ENCODE assay signal across 26 cellular contexts in the genomic region with DNA sequence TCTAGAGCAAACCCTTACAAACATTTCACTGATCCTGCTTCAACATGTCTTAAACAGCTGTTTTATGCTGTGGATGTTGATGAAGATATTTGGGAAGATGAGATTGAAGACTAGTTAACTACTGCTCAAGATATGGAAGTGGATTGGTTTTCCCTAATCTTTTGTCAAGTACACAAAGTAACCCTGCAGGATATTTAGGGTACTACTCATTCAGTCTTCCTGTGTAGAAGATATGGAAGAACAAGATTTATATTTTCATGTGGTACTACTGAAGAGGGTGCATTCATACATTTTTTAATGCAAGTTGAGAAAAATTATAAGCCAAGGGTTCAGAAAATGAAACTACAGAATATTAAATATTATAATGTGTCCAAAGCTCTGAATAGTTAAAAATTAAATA. TPM values are rescaled to one million over a fixed set of nuclear protein-coding genes. Genes with fewer than 3 reads are reported as not detected.
DNase-seq lines count a peak whose midpoint lies in the region; ATAC-seq, FAIRE-seq and TF ChIP-seq lines count a peak whose summit lies in the region.
"Had no signal": no experiment of that assay in that cellular context is flagged by ENCODE, and none has a peak within 500 bp of the region (broad histone marks: within the 10 kb centered on the region; RNA-seq: fewer than 3 reads in every experiment).

No MANE protein-coding gene starts in this region.

- H3K36me3 ChIP-seq in HCT116 (ENCODE audit: control insufficient read depth in 1 of 2, insufficient read depth in 2 of 2, low read length in 2 of 2) (no peaks in the 10 kb centered on the region), K562 (ENCODE audit: control insufficient read depth, insufficient read depth, low read length) (no peaks in the 10 kb centered on the region)
- H3K36me3 ChIP-seq: BE2C, HAP-1, Peyer's patch had no signal

- BruUV-seq in HCT116 (replicated peaks; lab: Mats Ljungman, UMichigan) (no TSS peak), K562 (replicated peaks; lab: Mats Ljungman, UMichigan) (no TSS peak)

- no peak overlapping the region for H3K27ac Mint-ChIP-seq in mesothelial cell of epicardium
- no peak overlapping the region for H3K27ac Mint-ChIP-seq in activated T-helper 2 cell treated with anti-CD3 and anti-CD28 coated beads, Interferon-gamma antibody, Interleukin-2, Interleukin-4, amounts not matched to agents 10 μg/mL and 5 μg/mL and 100 μg/mL, durations not matched to agents 14 hours and 24 hours and 36 hours
- H3K27ac Mint-ChIP-seq: CD14-positive monocyte; CD8-positive, alpha-beta memory T cell; IgD-negative memory B cell had no signal

- H3K4me2 ChIP-seq in HCT116 (ENCODE audit: low read length) = no peak overlapping the region
- H3K4me2 ChIP-seq in K562 (ENCODE audit: insufficient read depth, low read length) = no peak overlapping the region

- CTCF ChIA-PET in HCT116 (lab: Charles Lee) (no interaction called here), K562 (lab: Yijun Ruan, JAX; ENCODE audit: low intra/inter-chr PET ratio) (no interaction called here)

- DNase-seq in GM12892 (ENCODE audit: insufficient read length) (no peak), HCT116 (ENCODE audit: low read depth, low spot score) (no peak), K562 (ENCODE audit: extremely low read depth in 1 of 4, low spot score in 3 of 4) (peak in 1 of 4 experiments; percentile 6), mesothelial cell of epicardium (ENCODE audit: low spot score in 2 of 2, unreplicated experiment in 2 of 2) (no peak), NCI-H1930 (lab: John Stamatoyannopoulos, UW) (no peak), NOMO-1 (lab: John Stamatoyannopoulos, UW; ENCODE audit: unreplicated experiment in 2 of 2) (no peak)
- DNase-seq in activated T-helper 2 cell treated with anti-CD3 and anti-CD28 coated beads, Interferon-gamma antibody, Interleukin-2, Interleukin-4, amounts not matched to agents 10 μg/mL and 5 μg/mL and 100 μg/mL, durations not matched to agents 14 hours and 24 hours and 36 hours (ENCODE audit: low spot score) = no peak
- DNase-seq: BE2C; CD8-positive, alpha-beta memory T cell; DMS153; GM23248; Karpas-422; NCI-H1105; NCI-H146; NCI-H2029 treated with DMSO at 0.1 percent for 48 hours; NCI-H526 treated with DMSO at 0.1 percent for 48 hours; Peyer's patch; T-helper 17 cell had no signal

- H3K27me3 Mint-ChIP-seq in mesothelial cell of epicardium (ENCODE audit: low read depth) = peaks cover 15% of the 10 kb centered on the region
- peaks cover 8% of the 10 kb centered on the region for H3K27me3 Mint-ChIP-seq in activated T-helper 2 cell treated with anti-CD3 and anti-CD28 coated beads, Interferon-gamma antibody, Interleukin-2, Interleukin-4, amounts not matched to agents 10 μg/mL and 5 μg/mL and 100 μg/mL, durations not matched to agents 14 hours and 24 hours and 36 hours (ENCODE audit: low read depth)
- H3K27me3 Mint-ChIP-seq: IgD-negative memory B cell, T-helper 17 cell had no signal

- no peak for TF ChIP-seq RAD21 in HCT116 (IDR thresholded peaks at IDR 0.05; ENCODE audit: low read depth)
- TF ChIP-seq RAD21 in K562 (CRISPR knock-in tag; conservative IDR thresholded peaks at IDR 0.05 in 1 of 2, IDR thresholded peaks at IDR 0.05 in 1 of 2) = no peak

- H3K27ac ChIP-seq in HCT116 (ENCODE audit: low read depth, low read length) (no peak overlapping the region), K562 (ENCODE audit: extremely low read depth, low read depth, low read length) (no peak overlapping the region)
- H3K27ac ChIP-seq: GM23248, Peyer's patch had no signal

- H3K4me3 Mint-ChIP-seq in mesothelial cell of epicardium = no peak overlapping the region
- H3K4me3 Mint-ChIP-seq in activated T-helper 2 cell treated with anti-CD3 and anti-CD28 coated beads, Interferon-gamma antibody, Interleukin-2, Interleukin-4, amounts not matched to agents 10 μg/mL and 5 μg/mL and 100 μg/mL, durations not matched to agents 14 hours and 24 hours and 36 hours (ENCODE audit: low read depth) = no peak overlapping the region
- H3K4me3 Mint-ChIP-seq: CD14-positive monocyte; CD8-positive, alpha-beta memory T cell; IgD-negative memory B cell; T-helper 17 cell had no signal

- H3K9me3 Mint-ChIP-seq in mesothelial cell of epicardium = peaks cover 20% of the 10 kb centered on the region
- H3K9me3 Mint-ChIP-seq in activated T-helper 2 cell treated with anti-CD3 and anti-CD28 coated beads, Interferon-gamma antibody, Interleukin-2, Interleukin-4, amounts not matched to agents 10 μg/mL and 5 μg/mL and 100 μg/mL, durations not matched to agents 14 hours and 24 hours and 36 hours = peaks cover 7% of the 10 kb centered on the region

- ATAC-seq in HCT116 (peak; percentile 46; the same call in 1 of the 2 replicates), K562 (peak; percentile 75), HG02870 (IDR thresholded peaks at IDR 0.05; ENCODE audit: unreplicated experiment) (no peak)
- ATAC-seq: SK-N-SH treated with all-trans-retinoic acid at 6 μM for 48 hours, T-helper 17 cell had no signal

- H2AFZ ChIP-seq in HCT116 (ENCODE audit: low read depth, low read length, poor library complexity, severe bottlenecking) = no peak overlapping the region
- H2AFZ ChIP-seq in K562 (ENCODE audit: low read depth, low read length) = no peak overlapping the region
- H2AFZ ChIP-seq: GM23248 had no signal

- intact Hi-C loops in HCT116 (cut with micrococcal nuclease) (no loop called here), K562 (cut with micrococcal nuclease) (no loop called here)
- intact Hi-C loops in activated T-helper 2 cell treated with anti-CD3 and anti-CD28 coated beads, Interferon-gamma antibody, Interleukin-2, Interleukin-4, amounts not matched to agents 10 μg/mL and 5 μg/mL and 100 μg/mL, durations not matched to agents 14 hours and 24 hours and 36 hours (cut with micrococcal nuclease) = no loop called here

- H3K36me3 Mint-ChIP-seq in mesothelial cell of epicardium = no peaks in the 10 kb centered on the region
- no peaks in the 10 kb centered on the region for H3K36me3 Mint-ChIP-seq in activated T-helper 2 cell treated with anti-CD3 and anti-CD28 coated beads, Interferon-gamma antibody, Interleukin-2, Interleukin-4, amounts not matched to agents 10 μg/mL and 5 μg/mL and 100 μg/mL, durations not matched to agents 14 hours and 24 hours and 36 hours (ENCODE audit: low read depth)
- H3K36me3 Mint-ChIP-seq: CD14-positive monocyte had no signal

- H3K79me2 ChIP-seq in HCT116 (ENCODE audit: insufficient read depth, low read length) (no peaks in the 10 kb centered on the region), K562 (ENCODE audit: control insufficient read depth, insufficient read depth, low read length) (no peaks in the 10 kb centered on the region)

- H3K4me1 ChIP-seq in HCT116 (ENCODE audit: control insufficient read depth in 1 of 2, insufficient read depth in 2 of 2, low read length in 2 of 2) = no peaks in the 10 kb centered on the region
- H3K4me1 ChIP-seq in K562 (replicated peaks in 1 of 2; ENCODE audit: control insufficient read depth in 2 of 2, insufficient read depth in 2 of 2, low read length in 2 of 2) = no peaks in the 10 kb centered on the region
- H3K4me1 ChIP-seq: BE2C, HAP-1, Peyer's patch had no signal

- H3K9me1 ChIP-seq in K562 (ENCODE audit: control insufficient read depth, insufficient read depth, low read length) = no peaks in the 10 kb centered on the region

- H3K9me3 ChIP-seq in HCT116 (ENCODE audit: control insufficient read depth in 1 of 2, insufficient read depth in 1 of 2, low read depth in 1 of 2, low read length in 2 of 2) = no peaks in the 10 kb centered on the region
- no peaks in the 10 kb centered on the region for H3K9me3 ChIP-seq in K562 (replicated peaks; ENCODE audit: control insufficient read depth, insufficient read depth, low read depth, low read length)
- H3K9me3 ChIP-seq: BE2C, Peyer's patch had no signal

- no peaks in the 10 kb centered on the region; the same call in 1 of the 2 replicates for H3K9me2 ChIP-seq in HCT116 (ENCODE audit: insufficient read depth)

- peak; percentile 24 for FAIRE-seq in GM12892 (lab: Jason Lieb, UNC)
- no peak for FAIRE-seq in K562 (lab: Jason Lieb, UNC)
- FAIRE-seq: G401.6, GM12891 had no signal

- in situ Hi-C loops in K562 (cut with MboI) = no loop called here

- H4K20me1 ChIP-seq in HCT116 (ENCODE audit: insufficient read depth) (no peaks in the 10 kb centered on the region), K562 (replicated peaks; ENCODE audit: control insufficient read depth, insufficient read depth, low read length) (no peaks in the 10 kb centered on the region)

- H3K27me3 ChIP-seq in HCT116 (ENCODE audit: insufficient read depth, low read length) = no peaks in the 10 kb centered on the region
- no peaks in the 10 kb centered on the region for H3K27me3 ChIP-seq in K562 (ENCODE audit: control insufficient read depth in 2 of 2, insufficient read depth in 2 of 2, low read length in 2 of 2)
- H3K27me3 ChIP-seq: Peyer's patch had no signal

- POLR2A ChIA-PET in HCT116 (lab: Charles Lee) (no interaction called here), K562 (lab: Yijun Ruan, JAX) (interaction anchor here (0.9 kb wide), 1 partner anchor 18 kb away, joined by 3 read pairs; the partner anchor contains the start of gene TMEM140)

- H3K4me3 ChIP-seq in HCT116 (replicated peaks in 1 of 2; ENCODE audit: low read depth in 1 of 2, low read length in 2 of 2) = no peak overlapping the region
- no peak overlapping the region for H3K4me3 ChIP-seq in K562
- H3K4me3 ChIP-seq: GM23248, HAP-1, Peyer's patch had no signal

- no peaks in the 10 kb centered on the region for H3K4me1 Mint-ChIP-seq in mesothelial cell of epicardium
- H3K4me1 Mint-ChIP-seq in activated T-helper 2 cell treated with anti-CD3 and anti-CD28 coated beads, Interferon-gamma antibody, Interleukin-2, Interleukin-4, amounts not matched to agents 10 μg/mL and 5 μg/mL and 100 μg/mL, durations not matched to agents 14 hours and 24 hours and 36 hours (ENCODE audit: low read depth) = no peaks in the 10 kb centered on the region
- H3K4me1 Mint-ChIP-seq: CD14-positive monocyte had no signal

- TF ChIP-seq CTCF in HCT116 (IDR thresholded peaks at IDR 0.05 in 2 of 3, conservative IDR thresholded peaks at IDR 0.05 in 1 of 3; ENCODE audit: borderline replicate concordance in 1 of 3, insufficient read depth in 1 of 3, low read depth in 2 of 3, low read length in 2 of 3) = 0 out of 6 replicates have a peak, but pooled peaks of 1 of the 3 experiments have one; percentile 29
- TF ChIP-seq CTCF in K562 (IDR thresholded peaks at IDR 0.05 in 2 of 3, conservative IDR thresholded peaks at IDR 0.05 in 1 of 3; ENCODE audit: insufficient read depth in 2 of 3, low read depth in 1 of 3, low read length in 3 of 3) = no peak
- peak; percentile 47 for TF ChIP-seq CTCF in mesothelial cell of epicardium (IDR thresholded peaks at IDR 0.05; ENCODE audit: unreplicated experiment)

- RAD21 ChIA-PET in HCT116 (lab: Charles Lee; ENCODE audit: low non-redundant PET in 1 of 2, low total read pairs in 2 of 2, uncharacterized antibody in 2 of 2, unreplicated experiment in 2 of 2) = no interaction called here

- no peak for TF ChIP-seq EP300 in K562 (IDR thresholded peaks at IDR 0.05; ENCODE audit: low read length)

- no peak for TF ChIP-seq POLR2A in GM12892 (IDR thresholded peaks at IDR 0.05; ENCODE audit: low read depth, low read length)
- TF ChIP-seq POLR2A in HCT116 (IDR thresholded peaks at IDR 0.05; ENCODE audit: borderline replicate concordance, extremely low read depth, insufficient read depth, insufficient read length) = no peak
- no peak for TF ChIP-seq POLR2A in K562 (conservative IDR thresholded peaks at IDR 0.05)

- H3K9ac ChIP-seq in HCT116 (ENCODE audit: low read length) = no peak overlapping the region
- no peak overlapping the region for H3K9ac ChIP-seq in K562 (ENCODE audit: insufficient read depth in 1 of 2, low read depth in 2 of 2, low read length in 2 of 2)
- H3K9ac ChIP-seq: GM23248 had no signal

RNA-seq across cellular contexts. Expression of gene TMEM140, which starts 18.3 kb away (rescaled TPM):
- polyA plus RNA-seq in GM12892 (2012; ENCODE audit: missing spikeins) = 16.2 TPM
- not detected for total RNA-seq in HCT116 (2021; ENCODE audit: unreplicated experiment)
- polyA plus RNA-seq in HCT116 (2012) = 7.9 and 9.1 TPM in 2 replicates
- total RNA-seq in K562 (2011; cell fraction: chromatin; rRNA removed; ENCODE audit: low replicate concordance) = 0.37 and 0.60 TPM in 2 replicates
- 0.17 and 0.39 TPM in 2 replicates for total RNA-seq in K562 (2011; cell fraction: nucleolus; rRNA removed)
- total RNA-seq in K562 (2011; cell fraction: nucleoplasm; rRNA removed) = not detected in 2 replicates
- total RNA-seq in K562 (2014; rRNA removed) = 0.23 and 0.24 TPM in 2 replicates
- total RNA-seq in K562 (2014; rRNA removed; fragmentation: Illumina TruSeq; extraction: Trizol) = 0.15 and 0.22 TPM in 2 replicates
- 0.19 and 0.36 TPM in 2 replicates for total RNA-seq in K562 (2015; rRNA removed; fragmentation: Illumina TruSeq; extraction: Trizol)
- 0.29 and 0.33 TPM in 2 replicates for total RNA-seq in K562 (2021)
- 0.03 TPM in 1 of 2 replicates, not detected in the other for polyA plus RNA-seq in K562 (2011; rRNA removed)
- 0.04 TPM in 1 of 2 replicates, not detected in the other for polyA plus RNA-seq in K562 (2011; cell fraction: cytosol; rRNA removed)
- polyA plus RNA-seq in K562 (2011; cell fraction: nucleus; rRNA removed) = not detected in 2 replicates
- polyA plus RNA-seq in K562 (2012) = 12.5 and 24.1 TPM in 2 replicates
- 0.15 and 0.19 TPM in 2 replicates for polyA plus RNA-seq in K562 (2014; fragmentation: Illumina TruSeq; extraction: Trizol)
- under 1 TPM; 0.35 to 0.82 TPM for polyA plus RNA-seq in K562 (2014; fragmentation: Nextera tagmentation; extraction: Ambion mirVana)
- polyA plus RNA-seq in K562 (2014; rRNA removed) = 0.11 TPM in 1 of 2 replicates, not detected in the other
- 0.35 TPM in 1 of 2 replicates, not detected in the other for polyA minus RNA-seq in K562 (2011; rRNA and poly(A)+ RNA removed)
- not detected in 2 replicates for polyA minus RNA-seq in K562 (2011; cell fraction: cytosol; rRNA and poly(A)+ RNA removed)
- polyA minus RNA-seq in K562 (2011; cell fraction: nucleus; rRNA and poly(A)+ RNA removed) = 0.40 TPM in 1 of 2 replicates, not detected in the other
- total RNA-seq in mesothelial cell of epicardium = 0.14 to 0.40 TPM in 2 of 3 replicates, not detected in the other
- 3.0 and 4.8 TPM in 2 replicates for total RNA-seq in activated T-helper 2 cell treated with anti-CD3 and anti-CD28 coated beads, Interferon-gamma antibody, Interleukin-2, Interleukin-4, amounts not matched to agents 10 μg/mL and 5 μg/mL and 100 μg/mL, durations not matched to agents 14 hours and 24 hours and 36 hours
- total RNA-seq: A673 had no signal

RNA-seq across cellular contexts. Expression of gene CYREN, which starts 40.9 kb away (rescaled TPM):
- polyA plus RNA-seq in GM12892 (2012; ENCODE audit: missing spikeins) = 56.2 TPM
- total RNA-seq in HCT116 (2021; ENCODE audit: unreplicated experiment) (54.5 TPM), K562 (2014; rRNA removed) (108 and 116 TPM in 2 replicates), K562 (2014; rRNA removed; fragmentation: Illumina TruSeq; extraction: Trizol) (73.8 and 79.8 TPM in 2 replicates), K562 (2015; rRNA removed; fragmentation: Illumina TruSeq; extraction: Trizol) (94.7 and 97.3 TPM in 2 replicates), K562 (2021) (93.9 and 102 TPM in 2 replicates), mesothelial cell of epicardium (44.4 to 46.7 TPM (median 44.8 TPM) in 3 replicates)
- polyA plus RNA-seq in HCT116 (2012) = 24.6 and 32.8 TPM in 2 replicates
- 74.7 and 156 TPM in 2 replicates for total RNA-seq in K562 (2011; cell fraction: chromatin; rRNA removed; ENCODE audit: low replicate concordance)
- 93.6 and 122 TPM in 2 replicates for total RNA-seq in K562 (2011; cell fraction: nucleolus; rRNA removed)
- total RNA-seq in K562 (2011; cell fraction: nucleoplasm; rRNA removed) = 99.6 and 104 TPM in 2 replicates
- polyA plus RNA-seq in K562 (2011; rRNA removed) (70.3 and 76.7 TPM in 2 replicates), K562 (2014; fragmentation: Illumina TruSeq; extraction: Trizol) (88.8 and 93.4 TPM in 2 replicates), K562 (2014; fragmentation: Nextera tagmentation; extraction: Ambion mirVana) (10 to 100 TPM; 13.9 to 25.5 TPM), K562 (2014; rRNA removed) (87.2 and 91.9 TPM in 2 replicates)
- 64.8 and 71.7 TPM in 2 replicates for polyA plus RNA-seq in K562 (2011; cell fraction: cytosol; rRNA removed)
- 63.9 and 68.6 TPM in 2 replicates for polyA plus RNA-seq in K562 (2011; cell fraction: nucleus; rRNA removed)
- polyA plus RNA-seq in K562 (2012) = 76.0 and 88.6 TPM in 2 replicates
- polyA minus RNA-seq in K562 (2011; rRNA and poly(A)+ RNA removed) = 91.4 and 96.8 TPM in 2 replicates
- 41.0 and 42.8 TPM in 2 replicates for polyA minus RNA-seq in K562 (2011; cell fraction: cytosol; rRNA and poly(A)+ RNA removed)
- polyA minus RNA-seq in K562 (2011; cell fraction: nucleus; rRNA and poly(A)+ RNA removed) = 68.5 and 107 TPM in 2 replicates
- total RNA-seq in activated T-helper 2 cell treated with anti-CD3 and anti-CD28 coated beads, Interferon-gamma antibody, Interleukin-2, Interleukin-4, amounts not matched to agents 10 μg/mL and 5 μg/mL and 100 μg/mL, durations not matched to agents 14 hours and 24 hours and 36 hours = 50.1 and 52.9 TPM in 2 replicates
